Comparison of ENCODE assay signal across 11 cellular contexts in genomic region chr1:15937146-15937545, GRCh38. TPM values are rescaled to one million over a fixed set of nuclear protein-coding genes. Genes with fewer than 3 reads are reported as not detected.
DNase-seq lines count a peak whose midpoint lies in the region; ATAC-seq and TF ChIP-seq lines count a peak whose summit lies in the region.
"Had no signal": no experiment of that assay in that cellular context is flagged by ENCODE, and none has a peak within 500 bp of the region (broad histone marks: within the 10 kb centered on the region; RNA-seq: fewer than 3 reads in every experiment).

No MANE protein-coding gene starts in this region.

- peaks cover 69% of the 10 kb centered on the region for H3K36me3 Mint-ChIP-seq in activated naive CD4-positive, alpha-beta T cell treated with anti-CD3 and anti-CD28 coated beads, Interleukin-2, amount 10 ng/mL, durations not matched to agents 7 days and 5 days
- H3K36me3 Mint-ChIP-seq in activated naive CD8-positive, alpha-beta T cell treated with anti-CD3 and anti-CD28 coated beads, Interleukin-2, amount 10 ng/mL, durations not matched to agents 7 days and 5 days = peaks cover 25% of the 10 kb centered on the region

- H3K4me3 Mint-ChIP-seq in activated naive CD4-positive, alpha-beta T cell treated with anti-CD3 and anti-CD28 coated beads, Interleukin-2, amount 10 ng/mL, durations not matched to agents 7 days and 5 days = no peak overlapping the region
- H3K4me3 Mint-ChIP-seq in activated naive CD8-positive, alpha-beta T cell treated with anti-CD3 and anti-CD28 coated beads, Interleukin-2, amount 10 ng/mL, durations not matched to agents 7 days and 5 days = no peak overlapping the region

- no peak overlapping the region for H3K4me3 ChIP-seq in mesendoderm (ENCODE audit: low read length)
- no peak overlapping the region for H3K4me3 ChIP-seq in tibial artery

- H3K27me3 Mint-ChIP-seq in activated naive CD4-positive, alpha-beta T cell treated with anti-CD3 and anti-CD28 coated beads, Interleukin-2, amount 10 ng/mL, durations not matched to agents 7 days and 5 days = no peaks in the 10 kb centered on the region
- no peaks in the 10 kb centered on the region for H3K27me3 Mint-ChIP-seq in activated naive CD8-positive, alpha-beta T cell treated with anti-CD3 and anti-CD28 coated beads, Interleukin-2, amount 10 ng/mL, durations not matched to agents 7 days and 5 days

- H3K27ac Mint-ChIP-seq in activated naive CD4-positive, alpha-beta T cell treated with anti-CD3 and anti-CD28 coated beads, Interleukin-2, amount 10 ng/mL, durations not matched to agents 7 days and 5 days = peak overlapping the region; percentile 69
- H3K27ac Mint-ChIP-seq in activated naive CD8-positive, alpha-beta T cell treated with anti-CD3 and anti-CD28 coated beads, Interleukin-2, amount 10 ng/mL, durations not matched to agents 7 days and 5 days = peak overlapping the region; percentile 60

- no peak for TF ChIP-seq CTCF in tibial artery (IDR thresholded peaks at IDR 0.05)

- H3K27me3 ChIP-seq in mesendoderm (ENCODE audit: insufficient read depth, low read length, poor library complexity) (no peaks in the 10 kb centered on the region), tibial artery (no peaks in the 10 kb centered on the region)

- no peak overlapping the region for H4K5ac ChIP-seq in mesendoderm (ENCODE audit: low read length)

- POLR2A ChIA-PET in activated naive CD8-positive, alpha-beta T cell treated with anti-CD3 and anti-CD28 coated beads, Interleukin-2, amount 10 ng/mL, durations not matched to agents 7 days and 5 days (lab: Charles Lee) = no interaction called here

- no peaks in the 10 kb centered on the region for H3K4me1 ChIP-seq in mesendoderm (ENCODE audit: control insufficient read depth, low read depth, low read length)
- H3K4me1 ChIP-seq in tibial artery = peaks cover 0 to 17% (median 6%) of the 10 kb centered on the region in 4 donors

- intact Hi-C loops in tibial artery (cut with DNase I; ENCODE audit: low total_unique reads) = no loop called here

- no peak overlapping the region for H2AK5ac ChIP-seq in mesendoderm (ENCODE audit: low read length)

- no peak overlapping the region for H3K23ac ChIP-seq in mesendoderm (ENCODE audit: low read length)

- H2BK5ac ChIP-seq in mesendoderm (ENCODE audit: low read length) = no peak overlapping the region

- no peak overlapping the region for H2BK15ac ChIP-seq in mesendoderm (replicated peaks; ENCODE audit: low read depth)

- WGBS in mesendoderm (ENCODE audit: extremely low coverage, insufficient coverage, low lambda C conversion rate) = no CpG with 5 or more reads among the region's 7 CpGs

- in situ Hi-C loops in KBM-7 (cut with MboI; ENCODE audit: low pct_unique_long_range_greater_than_20kb, low sequenced_read_pairs) = no loop called here

- H3K18ac ChIP-seq in mesendoderm (ENCODE audit: low read length) = no peak overlapping the region

- H3K56ac ChIP-seq in mesendoderm (ENCODE audit: low read length) = peak overlapping the region; percentile 60

- H3K27ac ChIP-seq in mesendoderm (ENCODE audit: low read depth, low read length) = peak overlapping the region; percentile 2
- peak overlapping the region; percentile 33 to 59 for H3K27ac ChIP-seq in tibial artery

- no peaks in the 10 kb centered on the region for H3K79me2 ChIP-seq in mesendoderm (ENCODE audit: control insufficient read depth, insufficient read depth, low read length)

- H3K36me3 ChIP-seq in mesendoderm (ENCODE audit: control insufficient read depth, insufficient read depth, low read length) = peaks cover 13% of the 10 kb centered on the region
- H3K36me3 ChIP-seq in tibial artery = peaks cover 93 to 100% (median 96%) of the 10 kb centered on the region in 3 donors

- no peak overlapping the region for H2BK120ac ChIP-seq in mesendoderm (ENCODE audit: low read depth, low read length)

- no peak overlapping the region for H3K4me2 ChIP-seq in mesendoderm (ENCODE audit: low read length)

- H3K79me1 ChIP-seq in mesendoderm (ENCODE audit: low read length) = peaks cover 2% of the 10 kb centered on the region

- H3K9me3 ChIP-seq in tibial artery = no peaks in the 10 kb centered on the region

- H4K8ac ChIP-seq in mesendoderm (ENCODE audit: low read depth, low read length) = no peak overlapping the region

- no peak for DNase-seq in activated naive CD4-positive, alpha-beta T cell treated with anti-CD3 and anti-CD28 coated beads, Interleukin-2, amount 10 ng/mL, durations not matched to agents 7 days and 5 days
- no peak for DNase-seq in activated naive CD4-positive, alpha-beta T cell treated with anti-CD3 and anti-CD28 coated beads, Interleukin-2, amount 50 U/mL, for 16 hours
- no peak for DNase-seq in activated naive CD8-positive, alpha-beta T cell treated with anti-CD3 and anti-CD28 coated beads, Interleukin-2, amount 10 ng/mL, durations not matched to agents 7 days and 5 days
- DNase-seq in mesendoderm (no peak), tibial artery (no peak), NCI-H345 treated with DMSO at 0.1 percent for 48 hours (lab: John Stamatoyannopoulos, UW; ENCODE audit: unreplicated experiment) (no peak), DMS79 treated with DMSO at 0.1 percent for 48 hours (lab: John Stamatoyannopoulos, UW) (no peak), KBM-7 (no peak)
- DNase-seq: NCI-H187 treated with DMSO at 0.1 percent for 48 hours; stimulated activated CD4-positive, alpha-beta T cell treated with anti-CD3 and anti-CD28 coated beads, Interleukin-4, amount 100 ng/mL, for 4 hours had no signal

- no peak overlapping the region for H3K9ac ChIP-seq in mesendoderm (ENCODE audit: low read length)

- ATAC-seq in activated naive CD8-positive, alpha-beta T cell treated with anti-CD3 and anti-CD28 coated beads, Interleukin-2, amount 10 ng/mL, durations not matched to agents 7 days and 5 days (ENCODE audit: low read depth) = no peak
- ATAC-seq: Panc1 had no signal

- H3K4me1 Mint-ChIP-seq in activated naive CD4-positive, alpha-beta T cell treated with anti-CD3 and anti-CD28 coated beads, Interleukin-2, amount 10 ng/mL, durations not matched to agents 7 days and 5 days = peaks cover 5% of the 10 kb centered on the region
- H3K4me1 Mint-ChIP-seq in activated naive CD8-positive, alpha-beta T cell treated with anti-CD3 and anti-CD28 coated beads, Interleukin-2, amount 10 ng/mL, durations not matched to agents 7 days and 5 days = peaks cover 7% of the 10 kb centered on the region

- no peaks in the 10 kb centered on the region for H3K9me3 Mint-ChIP-seq in activated naive CD4-positive, alpha-beta T cell treated with anti-CD3 and anti-CD28 coated beads, Interleukin-2, amount 10 ng/mL, durations not matched to agents 7 days and 5 days
- no peaks in the 10 kb centered on the region for H3K9me3 Mint-ChIP-seq in activated naive CD8-positive, alpha-beta T cell treated with anti-CD3 and anti-CD28 coated beads, Interleukin-2, amount 10 ng/mL, durations not matched to agents 7 days and 5 days

- CTCF ChIA-PET in activated naive CD4-positive, alpha-beta T cell treated with anti-CD3 and anti-CD28 coated beads, Interleukin-2, amount 10 ng/mL, durations not matched to agents 7 days and 5 days (lab: Charles Lee) = no interaction called here

- no peak overlapping the region for H3K4ac ChIP-seq in mesendoderm (ENCODE audit: low read depth, low read length)

RNA-seq across cellular contexts. Expression of gene ZBTB17, which starts 38.8 kb away (rescaled TPM):
- total RNA-seq in activated naive CD8-positive, alpha-beta T cell treated with anti-CD3 and anti-CD28 coated beads, Interleukin-2, amount 10 ng/mL, durations not matched to agents 7 days and 5 days = 10 to 100 TPM; 46.4 to 47.6 TPM
- polyA plus RNA-seq in mesendoderm (2013, experiment 1 of 2) = 16.0 TPM
- 15.4 TPM for polyA plus RNA-seq in mesendoderm (2013, experiment 2 of 2)
